In the genomic region with DNA sequence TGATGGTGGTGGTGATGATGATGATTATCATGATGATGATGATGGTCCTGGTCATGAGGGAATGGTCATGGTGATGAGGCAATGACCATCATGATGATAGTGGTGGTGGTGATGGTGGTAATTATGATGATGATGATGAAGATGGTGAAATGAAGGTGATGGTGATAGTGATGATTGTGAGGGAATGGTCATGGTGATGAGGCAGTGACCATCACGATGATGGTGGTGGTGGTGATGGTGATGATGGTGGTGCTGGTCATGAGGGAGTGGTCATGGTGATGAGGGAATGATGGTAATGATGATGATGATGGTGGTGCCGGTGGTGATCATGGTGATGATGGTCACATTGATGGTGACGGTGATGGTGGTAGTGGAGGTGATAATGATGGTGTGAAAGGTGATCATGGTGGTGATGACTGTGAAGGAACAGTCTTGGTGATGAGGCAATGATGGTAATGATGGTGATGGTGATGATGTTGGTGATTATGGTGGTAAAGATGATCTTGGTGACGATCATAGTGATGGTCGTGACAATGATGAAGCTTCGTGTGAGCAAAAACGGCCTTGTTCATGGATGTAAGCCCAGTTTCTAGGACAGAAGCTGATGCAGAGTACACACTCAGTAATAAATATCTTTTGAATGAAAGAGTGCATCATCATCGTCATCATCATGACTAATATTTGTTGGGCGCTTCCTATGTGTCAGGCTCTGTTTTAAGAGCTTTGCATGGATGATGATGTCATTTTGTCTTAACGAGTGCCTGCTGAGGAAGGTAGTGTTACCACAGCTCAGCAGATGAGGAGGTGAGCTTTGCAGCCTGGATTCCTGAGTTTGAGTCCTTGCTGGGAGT, we compare ENCODE assay signal across 1 cellular context.
TF ChIP-seq lines count a peak whose summit lies in the region.

No MANE protein-coding gene starts in this region.

TF ChIP-seq in HEK293, 187 proteins besides CTCF, POLR2A, EP300 and RAD21 (continued from another document and continues in another):
- TF ChIP-seq ZNF76 (tag by site-specific recombination; IDR thresholded peaks at IDR 0.05; ENCODE audit: borderline replicate concordance, low read depth) (peak; percentile 31; the same call in 1 of the 2 replicates), HOXC10 (CRISPR knock-in tag; IDR thresholded peaks at IDR 0.05) (peak; percentile 54; the same call in 1 of the 2 replicates), ZSCAN30 (tag by site-specific recombination; IDR thresholded peaks at IDR 0.05) (no peak), ZNF169 (tag by site-specific recombination; IDR thresholded peaks at IDR 0.05) (peak; percentile 92), RBAK (tag by site-specific recombination; IDR thresholded peaks at IDR 0.05) (no peak; the same call in none of the 2 replicates), ZNF791 (tag by site-specific recombination; IDR thresholded peaks at IDR 0.05) (peak; percentile 54; the same call in 1 of the 2 replicates), ZNF473 (tag by site-specific recombination; IDR thresholded peaks at IDR 0.05) (peak; percentile 13; the same call in 1 of the 2 replicates), SALL2 (tag by site-specific recombination; IDR thresholded peaks at IDR 0.05; ENCODE audit: borderline replicate concordance) (peak; percentile 89), ZNF112 (tag by site-specific recombination; IDR thresholded peaks at IDR 0.05) (peak; percentile 64; the same call in 1 of the 2 replicates), ZNF311 (tag by site-specific recombination; IDR thresholded peaks at IDR 0.05; ENCODE audit: borderline replicate concordance) (0 out of 2 replicates have a peak, but pooled peaks have one; percentile 86), ZNF585B (tag by site-specific recombination; IDR thresholded peaks at IDR 0.05) (no peak), ZNF747 (tag by site-specific recombination; IDR thresholded peaks at IDR 0.05) (peak; percentile 81; the same call in 1 of the 2 replicates), OSR2 (tag by site-specific recombination; IDR thresholded peaks at IDR 0.05) (peak; percentile 61; the same call in 1 of the 2 replicates), ZNF211 (tag by site-specific recombination; IDR thresholded peaks at IDR 0.05; ENCODE audit: low read depth) (peak; percentile 75), ZBTB48 (tag by site-specific recombination; IDR thresholded peaks at IDR 0.05) (0 out of 2 replicates have a peak, but pooled peaks have one; percentile 15), HOXD13 (CRISPR knock-in tag; IDR thresholded peaks at IDR 0.05; ENCODE audit: borderline replicate concordance) (peak; percentile 37; the same call in 1 of the 2 replicates), ZNF140 (tag by site-specific recombination; IDR thresholded peaks at IDR 0.05) (no peak), ZNF391 (tag by site-specific recombination; IDR thresholded peaks at IDR 0.05; ENCODE audit: borderline replicate concordance, low read depth) (peak; percentile 69; the same call in 1 of the 2 replicates), ZNF24 (tag by site-specific recombination; IDR thresholded peaks at IDR 0.05) (no peak), ZNF560 (tag by site-specific recombination; IDR thresholded peaks at IDR 0.05; ENCODE audit: borderline replicate concordance) (0 out of 2 replicates have a peak, but pooled peaks have one; percentile 41), ZNF596 (tag by site-specific recombination; IDR thresholded peaks at IDR 0.05) (no peak), ZNF248 (tag by site-specific recombination; IDR thresholded peaks at IDR 0.05) (peak; percentile 47; the same call in 1 of the 2 replicates), ZNF785 (tag by site-specific recombination; IDR thresholded peaks at IDR 0.05) (peak; percentile 41), ZNF629 (tag by site-specific recombination; IDR thresholded peaks at IDR 0.05) (peak; percentile 98), ZNF518A (tag by site-specific recombination; conservative IDR thresholded peaks at IDR 0.05; ENCODE audit: low read depth) (peak; percentile 41; the same call in 1 of the 2 replicates), ZNF660 (tag by site-specific recombination; IDR thresholded peaks at IDR 0.05) (peak; percentile 99), BCL11B (tag by site-specific recombination; IDR thresholded peaks at IDR 0.05; ENCODE audit: low read depth) (peak; percentile 61; the same call in 1 of the 2 replicates), KLF8 (tag by site-specific recombination; IDR thresholded peaks at IDR 0.05) (no peak; the same call in 1 of the 2 replicates), ZNF23 (tag by site-specific recombination; IDR thresholded peaks at IDR 0.05; ENCODE audit: borderline replicate concordance) (peak; percentile 4; the same call in 1 of the 2 replicates), ZNF571 (tag by site-specific recombination; IDR thresholded peaks at IDR 0.05) (peak; percentile 77; the same call in 1 of the 2 replicates), ZNF558 (tag by site-specific recombination; IDR thresholded peaks at IDR 0.05) (peak; percentile 66; the same call in 1 of the 2 replicates), ZNF621 (tag by site-specific recombination; IDR thresholded peaks at IDR 0.05) (0 out of 2 replicates have a peak, but pooled peaks have one; percentile 40)
- TF ChIP-seq, protein P1, sequence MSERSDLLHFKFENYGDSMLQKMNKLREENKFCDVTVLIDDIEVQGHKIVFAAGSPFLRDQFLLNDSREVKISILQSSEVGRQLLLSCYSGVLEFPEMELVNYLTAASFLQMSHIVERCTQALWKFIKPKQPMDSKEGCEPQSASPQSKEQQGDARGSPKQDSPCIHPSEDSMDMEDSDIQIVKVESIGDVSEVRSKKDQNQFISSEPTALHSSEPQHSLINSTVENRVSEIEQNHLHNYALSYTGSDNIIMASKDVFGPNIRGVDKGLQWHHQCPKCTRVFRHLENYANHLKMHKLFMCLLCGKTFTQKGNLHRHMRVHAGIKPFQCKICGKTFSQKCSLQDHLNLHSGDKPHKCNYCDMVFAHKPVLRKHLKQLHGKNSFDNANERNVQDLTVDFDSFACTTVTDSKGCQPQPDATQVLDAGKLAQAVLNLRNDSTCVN (tag by site-specific recombination; optimal IDR thresholded peaks at IDR 0.05): peak; percentile 25
- TF ChIP-seq, protein P2, sequence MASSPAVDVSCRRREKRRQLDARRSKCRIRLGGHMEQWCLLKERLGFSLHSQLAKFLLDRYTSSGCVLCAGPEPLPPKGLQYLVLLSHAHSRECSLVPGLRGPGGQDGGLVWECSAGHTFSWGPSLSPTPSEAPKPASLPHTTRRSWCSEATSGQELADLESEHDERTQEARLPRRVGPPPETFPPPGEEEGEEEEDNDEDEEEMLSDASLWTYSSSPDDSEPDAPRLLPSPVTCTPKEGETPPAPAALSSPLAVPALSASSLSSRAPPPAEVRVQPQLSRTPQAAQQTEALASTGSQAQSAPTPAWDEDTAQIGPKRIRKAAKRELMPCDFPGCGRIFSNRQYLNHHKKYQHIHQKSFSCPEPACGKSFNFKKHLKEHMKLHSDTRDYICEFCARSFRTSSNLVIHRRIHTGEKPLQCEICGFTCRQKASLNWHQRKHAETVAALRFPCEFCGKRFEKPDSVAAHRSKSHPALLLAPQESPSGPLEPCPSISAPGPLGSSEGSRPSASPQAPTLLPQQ (tag by site-specific recombination; IDR thresholded peaks at IDR 0.05): peak; percentile 77
- TF ChIP-seq, protein P3, sequence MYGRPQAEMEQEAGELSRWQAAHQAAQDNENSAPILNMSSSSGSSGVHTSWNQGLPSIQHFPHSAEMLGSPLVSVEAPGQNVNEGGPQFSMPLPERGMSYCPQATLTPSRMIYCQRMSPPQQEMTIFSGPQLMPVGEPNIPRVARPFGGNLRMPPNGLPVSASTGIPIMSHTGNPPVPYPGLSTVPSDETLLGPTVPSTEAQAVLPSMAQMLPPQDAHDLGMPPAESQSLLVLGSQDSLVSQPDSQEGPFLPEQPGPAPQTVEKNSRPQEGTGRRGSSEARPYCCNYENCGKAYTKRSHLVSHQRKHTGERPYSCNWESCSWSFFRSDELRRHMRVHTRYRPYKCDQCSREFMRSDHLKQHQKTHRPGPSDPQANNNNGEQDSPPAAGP (tag by site-specific recombination; IDR thresholded peaks at IDR 0.05): peak; percentile 38; the same call in 1 of the 2 replicates
- TF ChIP-seq, protein P4, sequence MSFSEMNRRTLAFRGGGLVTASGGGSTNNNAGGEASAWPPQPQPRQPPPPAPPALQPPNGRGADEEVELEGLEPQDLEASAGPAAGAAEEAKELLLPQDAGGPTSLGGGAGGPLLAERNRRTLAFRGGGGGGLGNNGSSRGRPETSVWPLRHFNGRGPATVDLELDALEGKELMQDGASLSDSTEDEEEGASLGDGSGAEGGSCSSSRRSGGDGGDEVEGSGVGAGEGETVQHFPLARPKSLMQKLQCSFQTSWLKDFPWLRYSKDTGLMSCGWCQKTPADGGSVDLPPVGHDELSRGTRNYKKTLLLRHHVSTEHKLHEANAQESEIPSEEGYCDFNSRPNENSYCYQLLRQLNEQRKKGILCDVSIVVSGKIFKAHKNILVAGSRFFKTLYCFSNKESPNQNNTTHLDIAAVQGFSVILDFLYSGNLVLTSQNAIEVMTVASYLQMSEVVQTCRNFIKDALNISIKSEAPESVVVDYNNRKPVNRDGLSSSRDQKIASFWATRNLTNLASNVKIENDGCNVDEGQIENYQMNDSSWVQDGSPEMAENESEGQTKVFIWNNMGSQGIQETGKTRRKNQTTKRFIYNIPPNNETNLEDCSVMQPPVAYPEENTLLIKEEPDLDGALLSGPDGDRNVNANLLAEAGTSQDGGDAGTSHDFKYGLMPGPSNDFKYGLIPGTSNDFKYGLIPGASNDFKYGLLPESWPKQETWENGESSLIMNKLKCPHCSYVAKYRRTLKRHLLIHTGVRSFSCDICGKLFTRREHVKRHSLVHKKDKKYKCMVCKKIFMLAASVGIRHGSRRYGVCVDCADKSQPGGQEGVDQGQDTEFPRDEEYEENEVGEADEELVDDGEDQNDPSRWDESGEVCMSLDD (tag by site-specific recombination; IDR thresholded peaks at IDR 0.05): peak; percentile 52; the same call in 1 of the 2 replicates
- TF ChIP-seq, protein P5, sequence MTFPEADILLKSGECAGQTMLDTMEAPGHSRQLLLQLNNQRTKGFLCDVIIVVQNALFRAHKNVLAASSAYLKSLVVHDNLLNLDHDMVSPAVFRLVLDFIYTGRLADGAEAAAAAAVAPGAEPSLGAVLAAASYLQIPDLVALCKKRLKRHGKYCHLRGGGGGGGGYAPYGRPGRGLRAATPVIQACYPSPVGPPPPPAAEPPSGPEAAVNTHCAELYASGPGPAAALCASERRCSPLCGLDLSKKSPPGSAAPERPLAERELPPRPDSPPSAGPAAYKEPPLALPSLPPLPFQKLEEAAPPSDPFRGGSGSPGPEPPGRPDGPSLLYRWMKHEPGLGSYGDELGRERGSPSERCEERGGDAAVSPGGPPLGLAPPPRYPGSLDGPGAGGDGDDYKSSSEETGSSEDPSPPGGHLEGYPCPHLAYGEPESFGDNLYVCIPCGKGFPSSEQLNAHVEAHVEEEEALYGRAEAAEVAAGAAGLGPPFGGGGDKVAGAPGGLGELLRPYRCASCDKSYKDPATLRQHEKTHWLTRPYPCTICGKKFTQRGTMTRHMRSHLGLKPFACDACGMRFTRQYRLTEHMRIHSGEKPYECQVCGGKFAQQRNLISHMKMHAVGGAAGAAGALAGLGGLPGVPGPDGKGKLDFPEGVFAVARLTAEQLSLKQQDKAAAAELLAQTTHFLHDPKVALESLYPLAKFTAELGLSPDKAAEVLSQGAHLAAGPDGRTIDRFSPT (tag by site-specific recombination; IDR thresholded peaks at IDR 0.05): peak; percentile 82
- TF ChIP-seq, protein P6, sequence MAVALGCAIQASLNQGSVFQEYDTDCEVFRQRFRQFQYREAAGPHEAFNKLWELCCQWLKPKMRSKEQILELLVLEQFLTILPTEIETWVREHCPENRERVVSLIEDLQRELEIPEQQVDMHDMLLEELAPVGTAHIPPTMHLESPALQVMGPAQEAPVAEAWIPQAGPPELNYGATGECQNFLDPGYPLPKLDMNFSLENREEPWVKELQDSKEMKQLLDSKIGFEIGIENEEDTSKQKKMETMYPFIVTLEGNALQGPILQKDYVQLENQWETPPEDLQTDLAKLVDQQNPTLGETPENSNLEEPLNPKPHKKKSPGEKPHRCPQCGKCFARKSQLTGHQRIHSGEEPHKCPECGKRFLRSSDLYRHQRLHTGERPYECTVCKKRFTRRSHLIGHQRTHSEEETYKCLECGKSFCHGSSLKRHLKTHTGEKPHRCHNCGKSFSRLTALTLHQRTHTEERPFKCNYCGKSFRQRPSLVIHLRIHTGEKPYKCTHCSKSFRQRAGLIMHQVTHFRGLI (tag by site-specific recombination; IDR thresholded peaks at IDR 0.05): peak; percentile 93; the same call in 1 of the 2 replicates
- TF ChIP-seq, protein P7, sequence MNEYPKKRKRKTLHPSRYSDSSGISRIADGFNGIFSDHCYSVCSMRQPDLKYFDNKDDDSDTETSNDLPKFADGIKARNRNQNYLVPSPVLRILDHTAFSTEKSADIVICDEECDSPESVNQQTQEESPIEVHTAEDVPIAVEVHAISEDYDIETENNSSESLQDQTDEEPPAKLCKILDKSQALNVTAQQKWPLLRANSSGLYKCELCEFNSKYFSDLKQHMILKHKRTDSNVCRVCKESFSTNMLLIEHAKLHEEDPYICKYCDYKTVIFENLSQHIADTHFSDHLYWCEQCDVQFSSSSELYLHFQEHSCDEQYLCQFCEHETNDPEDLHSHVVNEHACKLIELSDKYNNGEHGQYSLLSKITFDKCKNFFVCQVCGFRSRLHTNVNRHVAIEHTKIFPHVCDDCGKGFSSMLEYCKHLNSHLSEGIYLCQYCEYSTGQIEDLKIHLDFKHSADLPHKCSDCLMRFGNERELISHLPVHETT (tag by site-specific recombination; IDR thresholded peaks at IDR 0.05): peak; percentile 79; the same call in 1 of the 2 replicates
